In genomic region chr6:138499303-138499991, GRCh38 we compare ENCODE assay signal across 1 cellular context.
TF ChIP-seq lines count a peak whose summit lies in the region.

Gene NHSL1, minus strand, starts transcription at chr6:138499494. Its CDS starts 204 bp downstream, at chr6:138499290.

TF ChIP-seq in HepG2, 621 proteins besides CTCF, POLR2A, EP300 and RAD21 (continued from another document and continues in another):
- TF ChIP-seq ZBTB34 (CRISPR knock-in tag; IDR thresholded peaks at IDR 0.05) = no peak
- TF ChIP-seq DMTF1 (CRISPR knock-in tag; IDR thresholded peaks at IDR 0.05) = no peak
- TF ChIP-seq ZNF782 (CRISPR knock-in tag; IDR thresholded peaks at IDR 0.05; ENCODE audit: borderline replicate concordance) = 0 out of 2 replicates have a peak, but pooled peaks have one; percentile 51
- TF ChIP-seq PCBP2 (optimal IDR thresholded peaks at IDR 0.05; ENCODE audit: low read depth, low read length, poor library complexity, severe bottlenecking) = no peak
- TF ChIP-seq SATB2 (CRISPR knock-in tag; IDR thresholded peaks at IDR 0.05) = peak; percentile 62; the same call in 1 of the 2 replicates
- TF ChIP-seq NCOA2 (CRISPR knock-in tag; IDR thresholded peaks at IDR 0.05) = peak; percentile 50
- no peak for TF ChIP-seq FOXK2 (IDR thresholded peaks at IDR 0.05)
- TF ChIP-seq SP2 (CRISPR knock-in tag; IDR thresholded peaks at IDR 0.05) = no peak
- 0 out of 2 replicates have a peak, but pooled peaks have one; percentile 36 for TF ChIP-seq NR2F2 (IDR thresholded peaks at IDR 0.05; ENCODE audit: borderline replicate concordance, low read depth)
- no peak for TF ChIP-seq MXD1 (CRISPR knock-in tag; IDR thresholded peaks at IDR 0.05)
- peak; percentile 65; the same call in 1 of the 2 replicates for TF ChIP-seq SOX5 (CRISPR knock-in tag; IDR thresholded peaks at IDR 0.05; ENCODE audit: borderline replicate concordance)
- TF ChIP-seq ZNF703 (CRISPR knock-in tag; IDR thresholded peaks at IDR 0.05; ENCODE audit: borderline replicate concordance) = no peak
- 0 out of 2 replicates have a peak, but pooled peaks have one; percentile 54 for TF ChIP-seq ZNF3 (CRISPR knock-in tag; IDR thresholded peaks at IDR 0.05)
- TF ChIP-seq HMGXB3 (CRISPR knock-in tag; IDR thresholded peaks at IDR 0.05; ENCODE audit: borderline replicate concordance) = 0 out of 2 replicates have a peak, but pooled peaks have one; percentile 20
- no peak for TF ChIP-seq ZNF883 (CRISPR knock-in tag; IDR thresholded peaks at IDR 0.05; ENCODE audit: not compliant biosample characterization)
- no peak for TF ChIP-seq ZNF264 (CRISPR knock-in tag; IDR thresholded peaks at IDR 0.05)
- no peak for TF ChIP-seq NFE2 (CRISPR knock-in tag; IDR thresholded peaks at IDR 0.05)
- peak; percentile 48; the same call in 1 of the 2 replicates for TF ChIP-seq HOXD1 (CRISPR knock-in tag; IDR thresholded peaks at IDR 0.05)
- TF ChIP-seq HNF4A (CRISPR knock-in tag; IDR thresholded peaks at IDR 0.05) = peak; percentile 59
- no peak for TF ChIP-seq THAP7 (CRISPR knock-in tag; IDR thresholded peaks at IDR 0.05)
- TF ChIP-seq ZBTB20 (CRISPR knock-in tag; IDR thresholded peaks at IDR 0.05; ENCODE audit: borderline replicate concordance, low read depth) = peak; percentile 28; the same call in 1 of the 2 replicates
- TF ChIP-seq ZNF12 (CRISPR knock-in tag; IDR thresholded peaks at IDR 0.05) = no peak
- TF ChIP-seq ZNF530 (CRISPR knock-in tag; IDR thresholded peaks at IDR 0.05; ENCODE audit: low read depth) = no peak
- 0 out of 2 replicates have a peak, but pooled peaks have one; percentile 25 for TF ChIP-seq ZSCAN21 (CRISPR knock-in tag; IDR thresholded peaks at IDR 0.05; ENCODE audit: borderline replicate concordance)
- TF ChIP-seq ARID4A (CRISPR knock-in tag; IDR thresholded peaks at IDR 0.05; ENCODE audit: borderline replicate concordance) = peak; percentile 85
- TF ChIP-seq JUNB (CRISPR knock-in tag; IDR thresholded peaks at IDR 0.05; ENCODE audit: borderline replicate concordance) = no peak
- no peak for TF ChIP-seq ZNF891 (CRISPR knock-in tag; IDR thresholded peaks at IDR 0.05)
- TF ChIP-seq GMEB1 (CRISPR knock-in tag; IDR thresholded peaks at IDR 0.05; ENCODE audit: borderline replicate concordance) = no peak
- no peak for TF ChIP-seq ZNF576 (CRISPR knock-in tag; IDR thresholded peaks at IDR 0.05)
- TF ChIP-seq NONO (IDR thresholded peaks at IDR 0.05) = no peak
- peak; percentile 40 for TF ChIP-seq NONO (CRISPR knock-in tag; conservative IDR thresholded peaks at IDR 0.05)
- TF ChIP-seq ZNF556 (CRISPR knock-in tag; IDR thresholded peaks at IDR 0.05; ENCODE audit: borderline replicate concordance) = no peak; the same call in 1 of the 2 replicates
- no peak for TF ChIP-seq ZBTB46 (CRISPR knock-in tag; IDR thresholded peaks at IDR 0.05; ENCODE audit: borderline replicate concordance)
- peak; percentile 48; the same call in 1 of the 2 replicates for TF ChIP-seq CREM (IDR thresholded peaks at IDR 0.05)
- TF ChIP-seq CREM (CRISPR knock-in tag; IDR thresholded peaks at IDR 0.05) = no peak
- TF ChIP-seq HMGXB4 (CRISPR knock-in tag; IDR thresholded peaks at IDR 0.05; ENCODE audit: borderline replicate concordance in 1 of 2, low read depth in 1 of 2) = peak in 1 of 2 experiments; percentile 41; a peak in 1 of 4 replicates
- TF ChIP-seq ATF4 (CRISPR knock-in tag; IDR thresholded peaks at IDR 0.05) = peak in 1 of 2 experiments; percentile 98; a peak in 2 of 4 replicates
- TF ChIP-seq SMYD3 (CRISPR knock-in tag; IDR thresholded peaks at IDR 0.05) = no peak
- TF ChIP-seq MYC (CRISPR knock-in tag; IDR thresholded peaks at IDR 0.05; ENCODE audit: borderline replicate concordance) = no peak
- TF ChIP-seq NFIC (IDR thresholded peaks at IDR 0.05; ENCODE audit: low read length) = no peak
